ENCODE assay signal across 19 cellular contexts in the genomic region with DNA sequence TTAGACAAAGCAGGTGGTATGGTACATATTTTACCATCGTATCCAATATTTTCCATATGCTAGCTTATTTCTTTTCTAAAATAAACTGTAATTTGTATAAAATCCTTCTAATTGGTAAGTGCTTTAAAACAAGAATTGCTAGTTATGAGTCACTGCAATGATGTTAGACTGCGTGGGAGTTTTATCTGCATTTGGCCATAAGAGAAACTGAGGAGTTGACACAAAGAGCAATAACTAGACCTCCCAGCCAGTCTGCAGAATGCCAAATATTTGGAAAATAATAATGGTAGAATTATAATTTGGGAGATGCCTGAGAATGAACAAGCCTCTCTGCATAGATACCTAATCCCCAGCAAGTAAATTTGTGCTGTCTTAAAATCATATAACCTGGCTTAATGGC.
"Had no signal": no experiment of that assay in that cellular context is flagged by ENCODE, and none has a peak within 500 bp of the region (broad histone marks: within the 10 kb centered on the region; RNA-seq: fewer than 3 reads in every experiment).

No MANE protein-coding gene starts in this region.

- H3K4me3 ChIP-seq: cardiac muscle cell, heart left ventricle, mucosa of descending colon, tibial artery had no signal

- H3K36me3 ChIP-seq: cardiac muscle cell, heart left ventricle, neutrophil, tibial artery had no signal

- ATAC-seq: activated naive CD8-positive, alpha-beta T cell treated with anti-CD3 and anti-CD28 coated beads, Interleukin-2, amount 50 U/mL, for 24 hours; esophagus mucosa; mucosa of descending colon; naive thymus-derived CD4-positive, alpha-beta T cell; stimulated activated naive B cell treated with anti-CD40 and anti-IgM and Interleukin-4, amounts not matched to agents 10 μg/mL and 1 μg/mL and 100 μg/mL, for 72 hours had no signal

- H3K27me3 Mint-ChIP-seq: activated CD4-positive, alpha-beta T cell treated with anti-CD3 and anti-CD28 coated beads, Interleukin-2, amount 10 ng/mL, durations not matched to agents 7 days and 5 days; activated naive CD8-positive, alpha-beta T cell treated with anti-CD3 and anti-CD28 coated beads, Interleukin-2, amount 50 U/mL, for 24 hours; naive thymus-derived CD4-positive, alpha-beta T cell; stimulated activated naive B cell treated with anti-CD40 and anti-IgM and Interleukin-4, amounts not matched to agents 10 μg/mL and 1 μg/mL and 100 μg/mL, for 72 hours had no signal

- H3K4me1 Mint-ChIP-seq: activated CD4-positive, alpha-beta T cell treated with anti-CD3 and anti-CD28 coated beads, Interleukin-2, amount 10 ng/mL, durations not matched to agents 7 days and 5 days; activated naive CD8-positive, alpha-beta T cell treated with anti-CD3 and anti-CD28 coated beads, Interleukin-2, amount 50 U/mL, for 24 hours; naive thymus-derived CD4-positive, alpha-beta T cell; stimulated activated naive B cell treated with anti-CD40 and anti-IgM and Interleukin-4, amounts not matched to agents 10 μg/mL and 1 μg/mL and 100 μg/mL, for 72 hours had no signal

- H3K9me3 Mint-ChIP-seq: activated CD4-positive, alpha-beta T cell treated with anti-CD3 and anti-CD28 coated beads, Interleukin-2, amount 10 ng/mL, durations not matched to agents 7 days and 5 days; activated naive CD4-positive, alpha-beta T cell treated with anti-CD3 and anti-CD28 coated beads for 36 hours; activated naive CD8-positive, alpha-beta T cell treated with anti-CD3 and anti-CD28 coated beads, Interleukin-2, amount 50 U/mL, for 24 hours; activated T-helper 2 cell treated with anti-CD3 and anti-CD28 coated beads, Interferon-gamma antibody, Interleukin-2, Interleukin-4, amounts not matched to agents 10 μg/mL and 5 μg/mL and 100 μg/mL, durations not matched to agents 14 hours and 24 hours and 36 hours; stimulated activated naive B cell treated with anti-CD40 and anti-IgM and Interleukin-4, amounts not matched to agents 10 μg/mL and 1 μg/mL and 100 μg/mL, for 72 hours; T-helper 2 cell treated with Interferon-gamma antibody and Interleukin-4, amounts not matched to agents 5 μg/mL and 100 μg/mL, for 36 hours had no signal

- H3K36me3 Mint-ChIP-seq: naive thymus-derived CD4-positive, alpha-beta T cell; stimulated activated naive B cell treated with anti-CD40 and anti-IgM and Interleukin-4, amounts not matched to agents 10 μg/mL and 1 μg/mL and 100 μg/mL, for 72 hours had no signal

- H3K4me1 ChIP-seq: heart left ventricle had no signal

- H3K27ac Mint-ChIP-seq: activated CD4-positive, alpha-beta T cell treated with anti-CD3 and anti-CD28 coated beads, Interleukin-2, amount 10 ng/mL, durations not matched to agents 7 days and 5 days; activated naive CD4-positive, alpha-beta T cell treated with anti-CD3 and anti-CD28 coated beads for 36 hours; activated naive CD8-positive, alpha-beta T cell treated with anti-CD3 and anti-CD28 coated beads, Interleukin-2, amount 50 U/mL, for 24 hours; activated T-helper 2 cell treated with anti-CD3 and anti-CD28 coated beads, Interferon-gamma antibody, Interleukin-2, Interleukin-4, amounts not matched to agents 10 μg/mL and 5 μg/mL and 100 μg/mL, durations not matched to agents 14 hours and 24 hours and 36 hours; naive thymus-derived CD4-positive, alpha-beta T cell; stimulated activated naive B cell treated with anti-CD40 and anti-IgM and Interleukin-4, amounts not matched to agents 10 μg/mL and 1 μg/mL and 100 μg/mL, for 72 hours; T-helper 2 cell treated with Interferon-gamma antibody and Interleukin-4, amounts not matched to agents 5 μg/mL and 100 μg/mL, for 36 hours had no signal

- H3K9me3 ChIP-seq: heart left ventricle, mucosa of descending colon, neutrophil, tibial artery had no signal

- H3K27ac ChIP-seq: cardiac muscle cell, neutrophil, tibial artery had no signal

- DNase-seq: activated CD4-positive, alpha-beta T cell treated with anti-CD3 and anti-CD28 coated beads, Interleukin-2, amount 10 ng/mL, durations not matched to agents 7 days and 5 days; activated naive CD4-positive, alpha-beta T cell treated with anti-CD3 and anti-CD28 coated beads for 36 hours; activated naive CD8-positive, alpha-beta T cell treated with anti-CD3 and anti-CD28 coated beads, Interleukin-2, amount 50 U/mL, for 24 hours; activated T-cell treated with anti-CD3 and anti-CD28 coated beads, Interleukin-2, amount 50 U/mL, for 1 hour; aorta; heart left ventricle; mucosa of descending colon; naive thymus-derived CD4-positive, alpha-beta T cell; retina; stimulated activated CD4-positive, alpha-beta T cell treated with anti-CD3 and anti-CD28 coated beads, Interleukin-15, amount 100 ng/mL, for 24 hours; stimulated activated CD4-positive, alpha-beta T cell treated with anti-CD3 and anti-CD28 coated beads, Interleukin-4, amount 100 ng/mL, for 1 hour; stimulated activated naive B cell treated with anti-CD40 and anti-IgM and Interleukin-4, amounts not matched to agents 10 μg/mL and 1 μg/mL and 100 μg/mL, for 72 hours; SW 1271; tibial artery had no signal

- H3K4me3 Mint-ChIP-seq: activated CD4-positive, alpha-beta T cell treated with anti-CD3 and anti-CD28 coated beads, Interleukin-2, amount 10 ng/mL, durations not matched to agents 7 days and 5 days; activated naive CD4-positive, alpha-beta T cell treated with anti-CD3 and anti-CD28 coated beads for 36 hours; activated naive CD8-positive, alpha-beta T cell treated with anti-CD3 and anti-CD28 coated beads, Interleukin-2, amount 50 U/mL, for 24 hours; naive thymus-derived CD4-positive, alpha-beta T cell; stimulated activated naive B cell treated with anti-CD40 and anti-IgM and Interleukin-4, amounts not matched to agents 10 μg/mL and 1 μg/mL and 100 μg/mL, for 72 hours; T-helper 2 cell treated with Interferon-gamma antibody and Interleukin-4, amounts not matched to agents 5 μg/mL and 100 μg/mL, for 36 hours had no signal

- H3K27me3 ChIP-seq: cardiac muscle cell, heart left ventricle, neutrophil, tibial artery had no signal
